ENCODE assay signal across 14 cellular contexts in genomic region chr6:44004136-44004535, GRCh38.
DNase-seq lines count a peak whose midpoint lies in the region; ATAC-seq, FAIRE-seq and TF ChIP-seq lines count a peak whose summit lies in the region.
"Had no signal": no experiment of that assay in that cellular context is flagged by ENCODE, and none has a peak within 500 bp of the region (broad histone marks: within the 10 kb centered on the region; RNA-seq: fewer than 3 reads in every experiment).

No MANE protein-coding gene starts in this region.

- POLR2A ChIA-PET in HepG2 (lab: Yijun Ruan, JAX) (no interaction called here), K562 (lab: Yijun Ruan, JAX) (interaction anchor here (0.5 to 1.1 kb wide), 2 partner anchors 12 to 14 kb away, joined by 3 to 4 read pairs; no protein-coding TSS in a partner anchor)

- H3K14ac ChIP-seq in mesenchymal stem cell (ENCODE audit: low read length in 2 of 2), result peak overlapping the region in 1 of 2 experiments; percentile 44

- H2BK5ac ChIP-seq in mesenchymal stem cell (ENCODE audit: low read depth, low read length, poor library complexity, severe bottlenecking), result no peak overlapping the region

- H3K18ac ChIP-seq in mesenchymal stem cell (ENCODE audit: low read depth in 1 of 2, low read length in 2 of 2), result peak overlapping the region; percentile 82 to 93

- peak overlapping the region; percentile 83 for H4K91ac ChIP-seq in mesenchymal stem cell (ENCODE audit: low read length)

- no peak overlapping the region for H3K4me2 ChIP-seq in HepG2 (ENCODE audit: low read depth, low read length)
- H3K4me2 ChIP-seq in K562 (ENCODE audit: insufficient read depth, low read length), result no peak overlapping the region
- no peak overlapping the region for H3K4me2 ChIP-seq in mesenchymal stem cell (ENCODE audit: low read length, poor library complexity, severe bottlenecking)

- TF ChIP-seq RAD21 in HepG2 (CRISPR knock-in tag; IDR thresholded peaks at IDR 0.05), result no peak
- TF ChIP-seq RAD21 in K562 (CRISPR knock-in tag; conservative IDR thresholded peaks at IDR 0.05 in 1 of 2, IDR thresholded peaks at IDR 0.05 in 1 of 2), result no peak

- no peak overlapping the region for H2BK15ac ChIP-seq in mesenchymal stem cell (ENCODE audit: low read depth, poor library complexity, severe bottlenecking)

- 66% methylated on average over 8 of the region's 9 CpGs for WGBS in HepG2 (ENCODE audit: low lambda C conversion rate)
- 79% methylated on average over 4 of the region's 9 CpGs for whole genome bisulfite sequencing in right lobe of liver (ENCODE audit: insufficient coverage, low coverage, low lambda C conversion rate, missing lambda C conversion rate)
- 60% methylated on average over 9 of the region's 9 CpGs for WGBS in K562 (ENCODE audit: insufficient coverage, low coverage, missing lambda C conversion rate)
- 68% methylated on average over 7 of the region's 9 CpGs for WGBS in mesenchymal stem cell
- 84% methylated on average over 8 of the region's 9 CpGs for WGBS in prostate gland

- H4K20me1 ChIP-seq in HepG2 (ENCODE audit: insufficient read depth, low read length) (no peaks in the 10 kb centered on the region), K562 (replicated peaks; ENCODE audit: control insufficient read depth, insufficient read depth, low read length) (no peaks in the 10 kb centered on the region)

- H2AK5ac ChIP-seq in mesenchymal stem cell (ENCODE audit: low read length, severe bottlenecking), result peak overlapping the region; percentile 85

- H3K27me3 ChIP-seq in HepG2 (ENCODE audit: control insufficient read depth in 1 of 2, insufficient read depth in 2 of 2, low read length in 2 of 2) (peaks cover 7 to 21% of the 10 kb centered on the region in 2 experiments; a peak in 3 of 5 replicates), right lobe of liver (no peaks in the 10 kb centered on the region), K562 (ENCODE audit: control insufficient read depth in 2 of 2, insufficient read depth in 2 of 2, low read length in 2 of 2) (no peaks in the 10 kb centered on the region), mesenchymal stem cell (ENCODE audit: control insufficient read depth in 1 of 2, insufficient read depth in 1 of 2, low read length in 2 of 2) (no peaks in the 10 kb centered on the region), prostate gland (replicated peaks; ENCODE audit: insufficient read depth) (peaks cover 2% of the 10 kb centered on the region)

- H3K4me1 ChIP-seq in HepG2 (ENCODE audit: insufficient read depth, low read length) (peaks cover 79% of the 10 kb centered on the region), right lobe of liver (peaks cover 0 to 3% (median 0%) of the 10 kb centered on the region in 4 donors), K562 (replicated peaks in 1 of 2; ENCODE audit: control insufficient read depth in 2 of 2, insufficient read depth in 2 of 2, low read length in 2 of 2) (peaks cover 26 to 27% of the 10 kb centered on the region in 2 experiments), mesenchymal stem cell (ENCODE audit: control insufficient read depth, insufficient read depth, low read depth, low read length) (peaks cover 65% of the 10 kb centered on the region), prostate gland (replicated peaks) (peaks cover 5% of the 10 kb centered on the region)

- no peaks in the 10 kb centered on the region for H3K79me1 ChIP-seq in mesenchymal stem cell (replicated peaks; ENCODE audit: low read length, poor library complexity, severe bottlenecking)

- H2BK120ac ChIP-seq in mesenchymal stem cell (ENCODE audit: low read depth, low read length), result peak overlapping the region; percentile 39

- no peak for TF ChIP-seq EP300 in HepG2 (IDR thresholded peaks at IDR 0.05; ENCODE audit: low read depth in 2 of 2, low read length in 2 of 2)
- TF ChIP-seq EP300 in HepG2 (CRISPR knock-in tag; IDR thresholded peaks at IDR 0.05; ENCODE audit: borderline replicate concordance), result no peak
- TF ChIP-seq EP300 in K562 (IDR thresholded peaks at IDR 0.05; ENCODE audit: low read length), result no peak

- peak overlapping the region; percentile 60 to 99 for H2BK12ac ChIP-seq in mesenchymal stem cell (ENCODE audit: low read length in 2 of 2)

- H3K79me2 ChIP-seq in HepG2 (ENCODE audit: insufficient read depth, low read length) (no peaks in the 10 kb centered on the region), K562 (ENCODE audit: control insufficient read depth, insufficient read depth, low read length) (no peaks in the 10 kb centered on the region)

- no peak for FAIRE-seq in HepG2 (lab: Jason Lieb, UNC)
- no peak for FAIRE-seq in K562 (lab: Jason Lieb, UNC)
- FAIRE-seq: colon had no signal

- DNase-seq in HepG2 (ENCODE audit: low spot score), result no peak
- DNase-seq in right lobe of liver, result no peak
- DNase-seq in K562 (ENCODE audit: extremely low read depth in 1 of 4, low spot score in 3 of 4), result no peak
- DNase-seq in mesenchymal stem cell, result no peak
- no peak for DNase-seq in prostate gland (ENCODE audit: low spot score)
- no peak for DNase-seq in D341Med (ENCODE audit: low spot score)
- DNase-seq: activated T-cell treated with anti-CD3 and anti-CD28 coated beads, Interleukin-2, amount 50 U/mL, for 4 hours; DMS153; NCI-H187 treated with DMSO at 0.1 percent for 48 hours; NCI-H748 treated with DMSO at 0.1 percent for 48 hours had no signal

- intact Hi-C loops in HepG2 (cut with micrococcal nuclease; ENCODE audit: unreplicated experiment), result loop anchor here (5.0 kb wide), 1 partner anchor 68 kb away; no protein-coding TSS in a partner anchor
- intact Hi-C loops in right lobe of liver (cut with DNase I), result no loop called here
- intact Hi-C loops in K562 (cut with micrococcal nuclease), result loop anchor here (5.0 kb wide), 1 partner anchor 68 kb away; no protein-coding TSS in a partner anchor
- intact Hi-C loops in prostate gland (cut with DNase I), result loop anchor here (5.0 kb wide), 1 partner anchor 232 kb away; the partner anchor contains the start of gene VEGFA

- H3K36me3 ChIP-seq in HepG2 (replicated peaks in 1 of 2; ENCODE audit: control insufficient read depth in 1 of 2, insufficient read depth in 2 of 2, low read length in 2 of 2), result no peaks in the 10 kb centered on the region
- no peaks in the 10 kb centered on the region for H3K36me3 ChIP-seq in right lobe of liver
- no peaks in the 10 kb centered on the region; the same call in 2 of the 3 replicates for H3K36me3 ChIP-seq in K562 (ENCODE audit: control insufficient read depth, insufficient read depth, low read length)
- no peaks in the 10 kb centered on the region for H3K36me3 ChIP-seq in mesenchymal stem cell (ENCODE audit: control insufficient read depth in 1 of 2, insufficient read depth in 2 of 2, low read depth in 1 of 2, low read length in 2 of 2)
- H3K36me3 ChIP-seq in prostate gland, result no peaks in the 10 kb centered on the region
- H3K36me3 ChIP-seq: thoracic aorta had no signal

- BruUV-seq in HepG2 (replicated peaks; lab: Mats Ljungman, UMichigan) (no TSS peak), K562 (replicated peaks; lab: Mats Ljungman, UMichigan) (no TSS peak)

- H3K9me3 ChIP-seq in HepG2 (ENCODE audit: low read length) (no peaks in the 10 kb centered on the region), right lobe of liver (no peaks in the 10 kb centered on the region), K562 (replicated peaks; ENCODE audit: control insufficient read depth, insufficient read depth, low read depth, low read length) (0 out of 2 replicates have a peak, but pooled peaks cover 3% of the 10 kb centered on the region), mesenchymal stem cell (ENCODE audit: control insufficient read depth, low read length) (no peaks in the 10 kb centered on the region), prostate gland (no peaks in the 10 kb centered on the region)
- H3K9me3 ChIP-seq: thoracic aorta had no signal

- in situ Hi-C loops in HepG2 (cut with HindIII; ENCODE audit: extremely low pct_ligation_motif_present, low pct_unique_long_range_greater_than_20kb), result no loop called here
- in situ Hi-C loops in K562 (cut with MboI), result no loop called here

- H4K8ac ChIP-seq in mesenchymal stem cell (ENCODE audit: low read length), result peak overlapping the region; percentile 67

- no peak overlapping the region for H3K27ac ChIP-seq in HepG2 (ENCODE audit: extremely low read length, insufficient read depth, low read length)
- no peak overlapping the region for H3K27ac ChIP-seq in right lobe of liver
- H3K27ac ChIP-seq in K562 (ENCODE audit: extremely low read depth, low read depth, low read length), result no peak overlapping the region; the same call in 2 of the 3 replicates
- H3K27ac ChIP-seq in mesenchymal stem cell (ENCODE audit: low read length, poor library complexity, severe bottlenecking), result no peak overlapping the region
- no peak overlapping the region for H3K27ac ChIP-seq in prostate gland
- H3K27ac ChIP-seq: thoracic aorta had no signal

- no peak for TF ChIP-seq POLR2A in HepG2 (IDR thresholded peaks at IDR 0.05; ENCODE audit: insufficient read depth in 1 of 2, low read depth in 2 of 2, low read length in 2 of 2)
- TF ChIP-seq POLR2A in right lobe of liver (IDR thresholded peaks at IDR 0.05), result no peak
- TF ChIP-seq POLR2A in K562 (conservative IDR thresholded peaks at IDR 0.05), result no peak
- no peak for TF ChIP-seq POLR2A in prostate gland (IDR thresholded peaks at IDR 0.05)

- H3K9me1 ChIP-seq in K562 (ENCODE audit: control insufficient read depth, insufficient read depth, low read length), result peaks cover 3% of the 10 kb centered on the region

- H2AFZ ChIP-seq in HepG2 (ENCODE audit: low read length) (no peak overlapping the region), K562 (ENCODE audit: low read depth, low read length) (peak overlapping the region; percentile 55; the same call in 1 of the 2 replicates), mesenchymal stem cell (ENCODE audit: low read depth, low read length) (no peak overlapping the region)

- H3K23ac ChIP-seq in mesenchymal stem cell (ENCODE audit: low read length in 2 of 2), result no peak overlapping the region

- TF ChIP-seq CTCF in HepG2 (CRISPR knock-in tag; IDR thresholded peaks at IDR 0.05), result no peak
- no peak for TF ChIP-seq CTCF in right lobe of liver (IDR thresholded peaks at IDR 0.05)
- no peak for TF ChIP-seq CTCF in K562 (IDR thresholded peaks at IDR 0.05 in 2 of 3, conservative IDR thresholded peaks at IDR 0.05 in 1 of 3; ENCODE audit: insufficient read depth in 2 of 3, low read depth in 1 of 3, low read length in 3 of 3)
- no peak for TF ChIP-seq CTCF in prostate gland (IDR thresholded peaks at IDR 0.05)

- H3K9ac ChIP-seq in HepG2 (ENCODE audit: insufficient read depth, low read depth, low read length), result no peak overlapping the region
- no peak overlapping the region for H3K9ac ChIP-seq in K562 (ENCODE audit: insufficient read depth in 1 of 2, low read depth in 2 of 2, low read length in 2 of 2)
- no peak overlapping the region for H3K9ac ChIP-seq in mesenchymal stem cell (ENCODE audit: low read length)

- H3K4me3 ChIP-seq in HepG2 (replicated peaks in 1 of 3; ENCODE audit: insufficient read depth in 1 of 3, low read depth in 2 of 3, low read length in 3 of 3) (no peak overlapping the region), right lobe of liver (no peak overlapping the region), K562 (no peak overlapping the region), mesenchymal stem cell (ENCODE audit: insufficient read depth in 1 of 2, low read depth in 1 of 2, low read length in 2 of 2) (no peak overlapping the region), prostate gland (no peak overlapping the region)
- H3K4me3 ChIP-seq: thoracic aorta had no signal

- H3K4ac ChIP-seq in mesenchymal stem cell (ENCODE audit: low read depth in 1 of 2, low read length in 2 of 2), result peak overlapping the region; percentile 76

- CTCF ChIA-PET in HepG2 (lab: Yijun Ruan, JAX; ENCODE audit: low intra/inter-chr PET ratio, low total read pairs) (no interaction called here), K562 (lab: Yijun Ruan, JAX; ENCODE audit: low intra/inter-chr PET ratio) (no interaction called here)

- no peak for ATAC-seq in HepG2
- ATAC-seq in right lobe of liver, result no peak
- ATAC-seq in K562, result no peak
- ATAC-seq in GM18868 (IDR thresholded peaks at IDR 0.05; ENCODE audit: unreplicated experiment), result no peak
- ATAC-seq in HG02970 (IDR thresholded peaks at IDR 0.05; ENCODE audit: low FRiP score, unreplicated experiment), result no peak

Comparison
In these comparisons a context has a peak if more than half of its experiments do, and no peak if none do; other contexts are left out.
1. intact Hi-C loops: an anchor here in HepG2 (5.0 kb wide), K562 (5.0 kb wide) and prostate gland (5.0 kb wide); none called in right lobe of liver.
2. Of the 241 proteins assayed by ChIP-seq in both HepG2 and K562: peak only in HepG2: IRF9; only in K562: none; in both: none; in neither: 240.